1 cellular context compared by ENCODE assay signal in genomic region chr5:131747180-131748105, GRCh38.
TF ChIP-seq lines count a peak whose summit lies in the region.

No MANE protein-coding gene starts in this region.

TF ChIP-seq in HepG2, 621 proteins besides CTCF, POLR2A, EP300 and RAD21 (continued from another document):
- TF ChIP-seq ZNF280B (CRISPR knock-in tag; IDR thresholded peaks at IDR 0.05; ENCODE audit: borderline replicate concordance) (no peak), ISX (CRISPR knock-in tag; conservative IDR thresholded peaks at IDR 0.05) (no peak), JUND (CRISPR knock-in tag; IDR thresholded peaks at IDR 0.05) (no peak), MEIS2 (CRISPR knock-in tag; IDR thresholded peaks at IDR 0.05) (no peak), ZNF780A (CRISPR knock-in tag; IDR thresholded peaks at IDR 0.05) (no peak), RXRA (CRISPR knock-in tag; IDR thresholded peaks at IDR 0.05) (no peak), TBP (CRISPR knock-in tag; IDR thresholded peaks at IDR 0.05) (no peak), PRDM15 (CRISPR knock-in tag; IDR thresholded peaks at IDR 0.05) (no peak), ZNF670 (CRISPR knock-in tag; IDR thresholded peaks at IDR 0.05; ENCODE audit: borderline replicate concordance) (no peak), PLSCR1 (CRISPR knock-in tag; IDR thresholded peaks at IDR 0.05; ENCODE audit: borderline replicate concordance) (no peak)
